24 cellular contexts compared by ENCODE assay signal in the genomic region with DNA sequence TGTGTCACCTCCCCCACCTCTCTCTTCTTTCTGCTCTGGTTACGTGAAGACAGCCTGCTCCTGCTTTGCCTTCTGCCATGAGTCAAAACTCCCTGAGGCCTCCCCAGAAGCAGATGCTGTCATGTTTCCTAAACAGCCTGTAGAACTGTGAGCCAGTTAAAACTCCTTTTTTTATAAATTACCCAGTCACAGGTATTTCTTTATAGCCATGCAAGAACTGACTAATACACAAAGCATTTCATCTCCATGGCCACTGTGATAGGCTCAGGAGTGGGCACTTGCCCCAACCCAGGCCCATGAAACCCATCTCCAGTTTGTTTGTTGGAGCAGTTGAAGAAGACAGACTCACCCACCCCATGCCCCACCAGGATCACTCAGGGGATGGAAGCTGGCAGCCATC.
A peak's percentile ranks its signal among the peaks of the same experiment; 100 is the strongest.
DNase-seq lines count a peak whose midpoint lies in the region; ATAC-seq and TF ChIP-seq lines count a peak whose summit lies in the region.
"Had no signal": no experiment of that assay in that cellular context is flagged by ENCODE, and none has a peak within 500 bp of the region (broad histone marks: within the 10 kb centered on the region; RNA-seq: fewer than 3 reads in every experiment).

No MANE protein-coding gene starts in this region.

- no peak overlapping the region for H3K9ac ChIP-seq in BLaER1
- no peak overlapping the region for H3K9ac ChIP-seq in trophoblast cell (ENCODE audit: low read length)

- H3K27me3 ChIP-seq in BLaER1 (no peaks in the 10 kb centered on the region), MG63 (no peaks in the 10 kb centered on the region), trophoblast cell (ENCODE audit: insufficient read depth, low read length) (no peaks in the 10 kb centered on the region), upper lobe of right lung (peaks cover 2% of the 10 kb centered on the region)
- H3K27me3 ChIP-seq in CD4-positive, alpha-beta T cell (ENCODE audit: control insufficient read depth, insufficient read depth, low read length): no peaks in the 10 kb centered on the region
- H3K27me3 ChIP-seq: uterus had no signal

- POLR2A ChIA-PET in CD4-positive, alpha-beta T cell (lab: Charles Lee): no interaction called here

- H3K4me1 ChIP-seq in BLaER1: 0 out of 2 replicates have a peak, but pooled peaks cover 7% of the 10 kb centered on the region
- H3K4me1 ChIP-seq in trophoblast cell (ENCODE audit: control insufficient read depth in 1 of 2, insufficient read depth in 2 of 2, low read length in 2 of 2): peaks cover 6 to 13% of the 10 kb centered on the region in 2 experiments
- no peaks in the 10 kb centered on the region for H3K4me1 ChIP-seq in upper lobe of right lung
- H3K4me1 ChIP-seq: uterus had no signal

- H3K4me3 Mint-ChIP-seq in CD4-positive, alpha-beta T cell: no peak overlapping the region
- H3K4me3 Mint-ChIP-seq: activated CD4-positive, alpha-beta T cell treated with anti-CD3 and anti-CD28 coated beads, Interleukin-2, amount 10 ng/mL, durations not matched to agents 24 days and 14 days; activated naive CD4-positive, alpha-beta T cell treated with anti-CD3 and anti-CD28 coated beads, Interleukin-2, amount 50 U/mL, for 24 hours; memory B cell; naive B cell had no signal

- no peak overlapping the region for H2AFZ ChIP-seq in trophoblast cell (ENCODE audit: insufficient read depth, low read length, poor library complexity)

- no peaks in the 10 kb centered on the region for H4K20me1 ChIP-seq in BLaER1

- H3K4me1 Mint-ChIP-seq in CD4-positive, alpha-beta T cell (ENCODE audit: low read depth): no peaks in the 10 kb centered on the region
- H3K4me1 Mint-ChIP-seq: activated CD4-positive, alpha-beta T cell treated with anti-CD3 and anti-CD28 coated beads, Interleukin-2, amount 10 ng/mL, durations not matched to agents 24 days and 14 days; activated naive CD4-positive, alpha-beta T cell treated with anti-CD3 and anti-CD28 coated beads, Interleukin-2, amount 50 U/mL, for 24 hours; memory B cell; naive B cell had no signal

- H3K27ac ChIP-seq in BLaER1 (no peak overlapping the region), trophoblast cell (ENCODE audit: low read depth, low read length) (peak overlapping the region; percentile 59), upper lobe of right lung (no peak overlapping the region)
- no peak overlapping the region for H3K27ac ChIP-seq in CD4-positive, alpha-beta T cell (ENCODE audit: low read depth, low read length)
- H3K27ac ChIP-seq: uterus, WERI-Rb-1 had no signal

- peak overlapping the region; percentile 88 for H4K91ac ChIP-seq in trophoblast cell (ENCODE audit: low read depth, low read length)

- H2BK5ac ChIP-seq in trophoblast cell (ENCODE audit: low read depth, low read length, poor library complexity): peak overlapping the region; percentile 54

- no peaks in the 10 kb centered on the region for H3K36me3 Mint-ChIP-seq in CD4-positive, alpha-beta T cell (ENCODE audit: low read depth)
- H3K36me3 Mint-ChIP-seq: activated naive CD4-positive, alpha-beta T cell treated with anti-CD3 and anti-CD28 coated beads, Interleukin-2, amount 50 U/mL, for 24 hours; CD4-positive, CD25-positive, alpha-beta regulatory T cell; memory B cell had no signal

- H3K14ac ChIP-seq in trophoblast cell (ENCODE audit: low read length): peak overlapping the region; percentile 77

- intact Hi-C loops in upper lobe of right lung (cut with DNase I): no loop called here
- intact Hi-C loops in CD4-positive, alpha-beta T cell (cut with DNase I, micrococcal nuclease): no loop called here

- no peak overlapping the region for H4K8ac ChIP-seq in trophoblast cell (ENCODE audit: low read depth, low read length)

- H3K27me3 Mint-ChIP-seq in CD4-positive, alpha-beta T cell: no peaks in the 10 kb centered on the region
- H3K27me3 Mint-ChIP-seq: activated CD4-positive, alpha-beta T cell treated with anti-CD3 and anti-CD28 coated beads, Interleukin-2, amount 10 ng/mL, durations not matched to agents 24 days and 14 days had no signal

- peaks cover 16% of the 10 kb centered on the region for H3K9me3 ChIP-seq in BLaER1
- no peaks in the 10 kb centered on the region for H3K9me3 ChIP-seq in MG63
- no peaks in the 10 kb centered on the region for H3K9me3 ChIP-seq in trophoblast cell (ENCODE audit: insufficient read depth, low read depth, low read length)
- no peaks in the 10 kb centered on the region for H3K9me3 ChIP-seq in upper lobe of right lung
- no peaks in the 10 kb centered on the region for H3K9me3 ChIP-seq in CD4-positive, alpha-beta T cell (ENCODE audit: control insufficient read depth, low read length)
- H3K9me3 ChIP-seq: uterus had no signal

- no peak overlapping the region for H3K4ac ChIP-seq in trophoblast cell (ENCODE audit: low read depth, low read length)

- no peak overlapping the region for H3K27ac Mint-ChIP-seq in CD4-positive, alpha-beta T cell
- H3K27ac Mint-ChIP-seq: activated CD4-positive, alpha-beta T cell treated with anti-CD3 and anti-CD28 coated beads, Interleukin-2, amount 10 ng/mL, durations not matched to agents 24 days and 14 days; activated naive CD4-positive, alpha-beta T cell treated with anti-CD3 and anti-CD28 coated beads, Interleukin-2, amount 50 U/mL, for 24 hours; CD4-positive, CD25-positive, alpha-beta regulatory T cell; memory B cell had no signal

- DNase-seq in MG63: peak; percentile 7
- peak; percentile 88 for DNase-seq in glomerular visceral epithelial cell (ENCODE audit: extremely low spot score)
- no peak for DNase-seq in trophoblast cell
- DNase-seq in NCI-H146 treated with DMSO at 0.1 percent for 48 hours (lab: John Stamatoyannopoulos, UW; ENCODE audit: unreplicated experiment): no peak
- no peak for DNase-seq in upper lobe of right lung
- no peak for DNase-seq in CD4-positive, alpha-beta T cell
- DNase-seq: activated CD4-positive, alpha-beta T cell treated with anti-CD3 and anti-CD28 coated beads, Interleukin-2, amount 10 ng/mL, durations not matched to agents 24 days and 14 days; CD4-positive, CD25-positive, alpha-beta regulatory T cell; central memory CD4-positive, alpha-beta T cell; dermis blood vessel endothelial cell; Karpas-422; left cardiac atrium; naive B cell; NCI-H187 treated with DMSO at 0.1 percent for 48 hours; NCI-H2227 treated with DMSO at 0.1 percent for 48 hours; NCI-H748 treated with DMSO at 0.1 percent for 48 hours; SHP77; substantia nigra; uterus; WERI-Rb-1 had no signal

- no peak overlapping the region for H3K23ac ChIP-seq in trophoblast cell (ENCODE audit: low read length)

- H3K9me3 Mint-ChIP-seq in CD4-positive, alpha-beta T cell: peaks cover 3% of the 10 kb centered on the region
- H3K9me3 Mint-ChIP-seq: activated naive CD4-positive, alpha-beta T cell treated with anti-CD3 and anti-CD28 coated beads, Interleukin-2, amount 50 U/mL, for 24 hours had no signal

- H3K4me2 ChIP-seq in BLaER1 (0 out of 2 replicates have a peak overlapping the region, but pooled peaks have one; percentile 4), trophoblast cell (ENCODE audit: low read length) (no peak overlapping the region)

- TF ChIP-seq CTCF in upper lobe of right lung (IDR thresholded peaks at IDR 0.05): no peak
- TF ChIP-seq CTCF in CD4-positive, alpha-beta T cell (IDR thresholded peaks at IDR 0.05): no peak

- H2AK5ac ChIP-seq in trophoblast cell (ENCODE audit: low read length): no peak overlapping the region

- H3K79me2 ChIP-seq in trophoblast cell (ENCODE audit: control insufficient read depth, insufficient read depth, low read length, poor library complexity): no peaks in the 10 kb centered on the region

- WGBS in trophoblast cell (ENCODE audit: extremely low coverage, insufficient coverage, insufficient read length): no CpG with 5 or more reads among the region's 1 CpG

- H3K36me3 ChIP-seq in BLaER1 (no peaks in the 10 kb centered on the region), MG63 (no peaks in the 10 kb centered on the region), trophoblast cell (ENCODE audit: control insufficient read depth in 1 of 2, insufficient read depth in 2 of 2, low read length in 2 of 2) (no peaks in the 10 kb centered on the region), upper lobe of right lung (no peaks in the 10 kb centered on the region)
- H3K36me3 ChIP-seq: uterus, WERI-Rb-1 had no signal

- peaks cover 19% of the 10 kb centered on the region for H3K79me1 ChIP-seq in trophoblast cell (ENCODE audit: low read length)

- H2BK120ac ChIP-seq in trophoblast cell (ENCODE audit: insufficient read depth, low read length, poor library complexity): peak overlapping the region; percentile 84

- H3K18ac ChIP-seq in trophoblast cell (ENCODE audit: low read length): peak overlapping the region; percentile 59

- no peak overlapping the region for H4K12ac ChIP-seq in trophoblast cell (ENCODE audit: low read depth, low read length)

- H3K4me3 ChIP-seq in BLaER1: no peak overlapping the region
- no peak overlapping the region for H3K4me3 ChIP-seq in MG63
- no peak overlapping the region for H3K4me3 ChIP-seq in trophoblast cell (ENCODE audit: low read depth, low read length)
- no peak overlapping the region for H3K4me3 ChIP-seq in upper lobe of right lung
- H3K4me3 ChIP-seq: uterus had no signal

- ATAC-seq in GM18873 (IDR thresholded peaks at IDR 0.05; ENCODE audit: low FRiP score, unreplicated experiment): no peak
- no peak for ATAC-seq in upper lobe of right lung
- ATAC-seq in CD4-positive, alpha-beta T cell (ENCODE audit: poor library complexity): no peak

- peak overlapping the region; percentile 98 for H2BK12ac ChIP-seq in trophoblast cell (ENCODE audit: low read length)

- CTCF ChIA-PET in CD4-positive, alpha-beta T cell (lab: Charles Lee): no interaction called here

Comparison
In these comparisons a context has a peak if more than half of its experiments do, and no peak if none do; other contexts are left out.
1. DNase-seq: peak in MG63 (single experiment) and glomerular visceral epithelial cell (single experiment); none in trophoblast cell (0 of 2), NCI-H146 treated with DMSO at 0.1 percent for 48 hours (single experiment), upper lobe of right lung (single experiment) and CD4-positive, alpha-beta T cell (0 of 10).